Comparison of ENCODE assay signal across 11 cellular contexts in genomic region chr11:44608654-44609027, GRCh38. TPM values are rescaled to one million over a fixed set of nuclear protein-coding genes. Genes with fewer than 3 reads are reported as not detected.
DNase-seq lines count a peak whose midpoint lies in the region; ATAC-seq and TF ChIP-seq lines count a peak whose summit lies in the region.
"Had no signal": no experiment of that assay in that cellular context is flagged by ENCODE, and none has a peak within 500 bp of the region (broad histone marks: within the 10 kb centered on the region; RNA-seq: fewer than 3 reads in every experiment).

No MANE protein-coding gene starts in this region.

- no peak for ATAC-seq in CD8-positive, alpha-beta T cell
- ATAC-seq in GM18909 (IDR thresholded peaks at IDR 0.05; ENCODE audit: poor library complexity, unreplicated experiment) (peak; percentile 19), lower lobe of right lung (no peak), GM21825 (IDR thresholded peaks at IDR 0.05; ENCODE audit: unreplicated experiment) (no peak), HG03139 (IDR thresholded peaks at IDR 0.05; ENCODE audit: unreplicated experiment) (no peak), GM18868 (IDR thresholded peaks at IDR 0.05; ENCODE audit: unreplicated experiment) (no peak)

- peak overlapping the region; percentile 45; the same call in 1 of the 2 replicates for H3K9ac ChIP-seq in SU-DHL-6 (ENCODE audit: low read length)

- H3K4me1 ChIP-seq in CD8-positive, alpha-beta T cell (ENCODE audit: insufficient read depth, low read length), result peaks cover 53% of the 10 kb centered on the region
- H3K4me1 ChIP-seq in lower lobe of right lung, result peaks cover 59% of the 10 kb centered on the region

- H3K4me1 Mint-ChIP-seq in CD8-positive, alpha-beta T cell (ENCODE audit: low read depth), result peaks cover 52% of the 10 kb centered on the region

- intact Hi-C loops in CD8-positive, alpha-beta T cell (cut with DNase I, micrococcal nuclease), result no loop called here
- intact Hi-C loops in lower lobe of right lung (cut with DNase I), result no loop called here

- DNase-seq in CD8-positive, alpha-beta T cell, result no peak
- DNase-seq in lower lobe of right lung (no peak), hepatic stellate cell (ENCODE audit: low spot score) (no peak)
- DNase-seq: cerebellar nuclear complex, right lobe of liver had no signal

- no peak overlapping the region for H3K4me3 ChIP-seq in CD8-positive, alpha-beta T cell (ENCODE audit: low read depth, low read length)
- no peak overlapping the region for H3K4me3 ChIP-seq in SU-DHL-6 (ENCODE audit: insufficient read depth, low read length, poor library complexity, severe bottlenecking)
- H3K4me3 ChIP-seq in lower lobe of right lung, result no peak overlapping the region
- H3K4me3 ChIP-seq: lung, right lobe of liver had no signal

- H2AFZ ChIP-seq in SU-DHL-6 (ENCODE audit: low read depth, low read length, severe bottlenecking), result no peak overlapping the region

- H3K27ac ChIP-seq in CD8-positive, alpha-beta T cell (ENCODE audit: low read depth, low read length), result no peak overlapping the region
- H3K27ac ChIP-seq in SU-DHL-6 (ENCODE audit: low read depth, low read length) (peak overlapping the region; percentile 90), lower lobe of right lung (peak overlapping the region; percentile 24)
- H3K27ac ChIP-seq: right lobe of liver had no signal

- H3K27me3 ChIP-seq in CD8-positive, alpha-beta T cell (ENCODE audit: insufficient read depth, low read length), result no peaks in the 10 kb centered on the region
- H3K27me3 ChIP-seq in SU-DHL-6 (ENCODE audit: low read length) (no peaks in the 10 kb centered on the region), lower lobe of right lung (ENCODE audit: low read depth) (no peaks in the 10 kb centered on the region)
- H3K27me3 ChIP-seq: right lobe of liver had no signal

- no peaks in the 10 kb centered on the region for H3K9me3 Mint-ChIP-seq in CD8-positive, alpha-beta T cell

- H3K79me2 ChIP-seq in SU-DHL-6 (ENCODE audit: insufficient read depth, low read length), result no peaks in the 10 kb centered on the region

- CTCF ChIA-PET in CD8-positive, alpha-beta T cell (lab: Charles Lee), result interaction anchor here (1.2 to 17.0 kb wide), 3 partner anchors 9 to 62 kb away, joined by 3 to 625 read pairs (median 3); partner anchors contain the start of gene CD82

- no peaks in the 10 kb centered on the region for H4K20me1 ChIP-seq in SU-DHL-6 (ENCODE audit: low read depth, low read length)

- H3K4me3 Mint-ChIP-seq in CD8-positive, alpha-beta T cell, result no peak overlapping the region

- H3K9me3 ChIP-seq in CD8-positive, alpha-beta T cell (ENCODE audit: low read length), result no peaks in the 10 kb centered on the region
- no peaks in the 10 kb centered on the region for H3K9me3 ChIP-seq in SU-DHL-6 (ENCODE audit: insufficient read depth, low read length)
- H3K9me3 ChIP-seq in lower lobe of right lung, result no peaks in the 10 kb centered on the region
- H3K9me3 ChIP-seq: right lobe of liver had no signal

- no peaks in the 10 kb centered on the region for H3K36me3 ChIP-seq in CD8-positive, alpha-beta T cell (ENCODE audit: insufficient read depth, low read length)
- H3K36me3 ChIP-seq in SU-DHL-6 (ENCODE audit: low read length) (no peaks in the 10 kb centered on the region), lower lobe of right lung (peaks cover 33% of the 10 kb centered on the region)

- POLR2A ChIA-PET in CD8-positive, alpha-beta T cell (lab: Charles Lee), result no interaction called here

- H3K9me2 ChIP-seq in SU-DHL-6 (replicated peaks; ENCODE audit: insufficient read depth, low read length), result no peaks in the 10 kb centered on the region

- no peaks in the 10 kb centered on the region for H3K27me3 Mint-ChIP-seq in CD8-positive, alpha-beta T cell (ENCODE audit: low read depth)

- TF ChIP-seq CTCF in CD8-positive, alpha-beta T cell (IDR thresholded peaks at IDR 0.05), result no peak
- TF ChIP-seq CTCF in SU-DHL-6 (IDR thresholded peaks at IDR 0.05; ENCODE audit: insufficient read depth, low read length, poor library complexity, severe bottlenecking) (no peak), lower lobe of right lung (IDR thresholded peaks at IDR 0.05) (no peak)

- peak overlapping the region; percentile 50 for H3K4me2 ChIP-seq in SU-DHL-6 (ENCODE audit: low read depth, low read length, poor library complexity, severe bottlenecking)

- H3F3A ChIP-seq in SU-DHL-6 (ENCODE audit: insufficient read depth), result peaks cover 9% of the 10 kb centered on the region; the same call in 1 of the 2 replicates

- H3K27ac Mint-ChIP-seq in CD8-positive, alpha-beta T cell, result peak overlapping the region; percentile 97

- H3K36me3 Mint-ChIP-seq in CD8-positive, alpha-beta T cell, result peaks cover 36% of the 10 kb centered on the region

RNA-seq across cellular contexts. Expression of gene CD82, which starts 43.2 kb away (rescaled TPM):
- total RNA-seq in CD8-positive, alpha-beta T cell, result 10 to 100 TPM; 28.1 to 32.4 TPM
- total RNA-seq in lower lobe of right lung, result 129 TPM
